Comparison of ENCODE assay signal across 20 cellular contexts in the genomic region with DNA sequence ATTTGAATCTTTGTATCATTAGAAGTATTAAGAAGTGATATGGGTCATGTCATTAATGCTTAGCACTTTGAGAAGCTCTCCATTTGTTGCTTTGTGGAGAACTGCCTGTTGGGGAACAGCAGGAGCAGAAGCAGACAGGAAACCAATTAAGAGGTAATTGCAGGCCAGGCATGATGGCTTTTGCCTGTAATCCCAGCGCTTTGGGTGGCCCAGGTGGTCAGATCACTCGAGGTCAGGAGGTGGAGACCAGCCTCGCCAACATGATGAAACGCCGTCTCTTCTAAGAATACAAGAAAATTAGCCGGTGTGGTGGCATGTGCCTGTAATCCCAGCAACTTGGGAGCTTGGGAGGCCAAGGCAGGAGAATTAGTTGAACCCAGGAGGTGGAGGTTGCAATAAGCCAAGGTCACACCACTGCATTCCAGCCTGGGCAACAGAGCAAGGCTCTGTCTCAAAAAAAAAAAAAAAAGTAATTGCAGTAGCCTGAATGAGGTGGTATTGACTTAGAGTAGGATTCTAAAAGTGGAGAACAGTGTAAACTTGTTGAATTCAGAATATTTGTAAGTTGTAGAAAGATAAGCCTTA. TPM values are rescaled to one million over a fixed set of nuclear protein-coding genes. Genes with fewer than 3 reads are reported as not detected.
"Had no signal": no experiment of that assay in that cellular context is flagged by ENCODE, and none has a peak within 500 bp of the region (broad histone marks: within the 10 kb centered on the region; RNA-seq: fewer than 3 reads in every experiment).

No MANE protein-coding gene starts in this region.

- H3K9me3 ChIP-seq: ascending aorta, ovary, thyroid gland had no signal

- H3K4me1 ChIP-seq: ascending aorta, esophagus muscularis mucosa, heart right ventricle, thyroid gland had no signal

- H3K9me3 Mint-ChIP-seq: activated T-cell treated with anti-CD3 and anti-CD28 coated beads, Interleukin-2, amount 50 U/mL, for 4 hours; immature natural killer cell had no signal

- H3K4me1 Mint-ChIP-seq: stimulated activated naive B cell treated with anti-CD40 and anti-IgM and Interleukin-4, amounts not matched to agents 10 μg/mL and 1 μg/mL and 100 μg/mL, for 72 hours had no signal

- H3K4me3 Mint-ChIP-seq: activated CD4-positive, alpha-beta T cell treated with anti-CD3 and anti-CD28 coated beads, Interleukin-2, amount 10 ng/mL, durations not matched to agents 7 days and 5 days; activated CD8-positive, alpha-beta T cell treated with anti-CD3 and anti-CD28 coated beads, Interleukin-2, amount 10 ng/mL, durations not matched to agents 7 days and 5 days; activated T-cell treated with anti-CD3 and anti-CD28 coated beads, Interleukin-2, amount 50 U/mL, for 4 hours; immature natural killer cell; stimulated activated naive B cell treated with anti-CD40 and anti-IgM and Interleukin-4, amounts not matched to agents 10 μg/mL and 1 μg/mL and 100 μg/mL, for 72 hours had no signal

- H3K27me3 ChIP-seq: ascending aorta, esophagus muscularis mucosa, heart right ventricle, ovary, thyroid gland had no signal

- DNase-seq: activated CD4-positive, alpha-beta T cell treated with anti-CD3 and anti-CD28 coated beads, Interleukin-2, amount 10 ng/mL, durations not matched to agents 7 days and 5 days; activated CD8-positive, alpha-beta T cell treated with anti-CD3 and anti-CD28 coated beads, Interleukin-2, amount 10 ng/mL, durations not matched to agents 7 days and 5 days; activated effector memory CD4-positive, alpha-beta T cell treated with Interleukin-2 at 50 U/mL for 16 hours; activated naive CD4-positive, alpha-beta T cell treated with anti-CD3 and anti-CD28 coated beads, Interleukin-2, amount 50 U/mL, for 16 hours; activated T-cell treated with anti-CD3 and anti-CD28 coated beads, Interleukin-2, amount 50 U/mL, for 4 hours; effector CD4-positive, alpha-beta T cell; heart right ventricle; immature natural killer cell; left ventricle myocardium superior; ovary; stimulated activated naive B cell treated with anti-CD40 and anti-IgM and Interleukin-4, amounts not matched to agents 10 μg/mL and 1 μg/mL and 100 μg/mL, for 72 hours; T-helper 9 cell; thyroid gland had no signal

- H3K27ac Mint-ChIP-seq: activated CD4-positive, alpha-beta T cell treated with anti-CD3 and anti-CD28 coated beads, Interleukin-2, amount 10 ng/mL, durations not matched to agents 7 days and 5 days; activated CD8-positive, alpha-beta T cell treated with anti-CD3 and anti-CD28 coated beads, Interleukin-2, amount 10 ng/mL, durations not matched to agents 7 days and 5 days; stimulated activated naive B cell treated with anti-CD40 and anti-IgM and Interleukin-4, amounts not matched to agents 10 μg/mL and 1 μg/mL and 100 μg/mL, for 72 hours had no signal

- ATAC-seq: activated CD8-positive, alpha-beta T cell treated with anti-CD3 and anti-CD28 coated beads, Interleukin-2, amount 10 ng/mL, durations not matched to agents 7 days and 5 days; activated T-cell treated with anti-CD3 and anti-CD28 coated beads, Interleukin-2, amount 50 U/mL, for 4 hours; heart right ventricle; left ventricle myocardium superior; sciatic nerve; stimulated activated naive B cell treated with anti-CD40 and anti-IgM and Interleukin-4, amounts not matched to agents 10 μg/mL and 1 μg/mL and 100 μg/mL, for 72 hours had no signal

- H3K27ac ChIP-seq: ascending aorta, esophagus muscularis mucosa, heart right ventricle, ovary, thyroid gland had no signal

- H3K27me3 Mint-ChIP-seq: activated CD4-positive, alpha-beta T cell treated with anti-CD3 and anti-CD28 coated beads, Interleukin-2, amount 10 ng/mL, durations not matched to agents 7 days and 5 days; stimulated activated naive B cell treated with anti-CD40 and anti-IgM and Interleukin-4, amounts not matched to agents 10 μg/mL and 1 μg/mL and 100 μg/mL, for 72 hours had no signal

RNA-seq across cellular contexts. Expression of a gene that starts 57.8 kb away (rescaled TPM):
- total RNA-seq: ascending aorta, bronchial epithelial cell, cerebellum, endothelial cell of umbilical vein, subcutaneous adipose tissue had no signal
